10 cellular contexts compared by ENCODE assay signal in genomic region chr9:1979815-1980367, GRCh38. TPM values are rescaled to one million over a fixed set of nuclear protein-coding genes. Genes with fewer than 3 reads are reported as not detected.
A peak's percentile ranks its signal among the peaks of the same experiment; 100 is the strongest.
DNase-seq lines count a peak whose midpoint lies in the region; ATAC-seq, FAIRE-seq and TF ChIP-seq lines count a peak whose summit lies in the region.
"Had no signal": no experiment of that assay in that cellular context is flagged by ENCODE, and none has a peak within 500 bp of the region (broad histone marks: within the 10 kb centered on the region; RNA-seq: fewer than 3 reads in every experiment).

No MANE protein-coding gene starts in this region.

- no peaks in the 10 kb centered on the region for H3K4me1 Mint-ChIP-seq in activated CD8-positive, alpha-beta T cell treated with anti-CD3 and anti-CD28 coated beads, Interleukin-2, amount 10 ng/mL, durations not matched to agents 7 days and 5 days (ENCODE audit: low read depth)

- H3K4me3 ChIP-seq in AG09309 (ENCODE audit: control insufficient read depth, low read depth, low read length) (no peak overlapping the region), NB4 (ENCODE audit: low read depth, low read length) (no peak overlapping the region)

- TF ChIP-seq POLR2A in NB4 (IDR thresholded peaks at IDR 0.05; ENCODE audit: extremely low read depth, insufficient read length) (no peak), H54 (IDR thresholded peaks at IDR 0.05; ENCODE audit: low read depth, low read length) (no peak)

- TF ChIP-seq CTCF in AG09309 (IDR thresholded peaks at IDR 0.05; ENCODE audit: control insufficient read depth, insufficient read depth, low read depth, low read length, missing control alignments) = no peak
- TF ChIP-seq CTCF in NB4 (IDR thresholded peaks at IDR 0.05; ENCODE audit: low read depth, low read length) = no peak

- no peaks in the 10 kb centered on the region for H3K27me3 Mint-ChIP-seq in activated CD8-positive, alpha-beta T cell treated with anti-CD3 and anti-CD28 coated beads, Interleukin-2, amount 10 ng/mL, durations not matched to agents 7 days and 5 days (ENCODE audit: low read depth)
- H3K27me3 Mint-ChIP-seq: activated T-cell treated with anti-CD3 and anti-CD28 coated beads, Interleukin-2, amount 50 U/mL, for 24 hours had no signal

- H3K4me3 Mint-ChIP-seq in activated CD8-positive, alpha-beta T cell treated with anti-CD3 and anti-CD28 coated beads, Interleukin-2, amount 10 ng/mL, durations not matched to agents 7 days and 5 days = no peak overlapping the region
- H3K4me3 Mint-ChIP-seq: activated T-cell treated with anti-CD3 and anti-CD28 coated beads, Interleukin-2, amount 50 U/mL, for 24 hours; endodermal cell had no signal

- no peak for FAIRE-seq in H54 (lab: Jason Lieb, UNC)

- no peak overlapping the region for H3K27ac Mint-ChIP-seq in activated CD8-positive, alpha-beta T cell treated with anti-CD3 and anti-CD28 coated beads, Interleukin-2, amount 10 ng/mL, durations not matched to agents 7 days and 5 days
- H3K27ac Mint-ChIP-seq: activated T-cell treated with anti-CD3 and anti-CD28 coated beads, Interleukin-2, amount 50 U/mL, for 24 hours; endodermal cell had no signal

- H3K36me3 Mint-ChIP-seq in activated CD8-positive, alpha-beta T cell treated with anti-CD3 and anti-CD28 coated beads, Interleukin-2, amount 10 ng/mL, durations not matched to agents 7 days and 5 days (ENCODE audit: low read depth) = no peaks in the 10 kb centered on the region

- DNase-seq in AG09309 (ENCODE audit: low read depth) (peak; percentile 85), NB4 (ENCODE audit: low read depth) (peak; percentile 54), dedifferentiated amniotic fluid mesenchymal stem cell (ENCODE audit: extremely low spot score) (peak; percentile 32), medulla oblongata (ENCODE audit: extremely low spot score) (peak; percentile 7), COLO668 (lab: John Stamatoyannopoulos, UW; ENCODE audit: unreplicated experiment) (no peak), H54 (ENCODE audit: insufficient read length, low spot score) (no peak), DMS79 (lab: John Stamatoyannopoulos, UW) (no peak)
- no peak for DNase-seq in activated CD8-positive, alpha-beta T cell treated with anti-CD3 and anti-CD28 coated beads, Interleukin-2, amount 10 ng/mL, durations not matched to agents 7 days and 5 days
- DNase-seq: activated T-cell treated with anti-CD3 and anti-CD28 coated beads, Interleukin-2, amount 50 U/mL, for 24 hours; endodermal cell had no signal

- ATAC-seq in activated CD8-positive, alpha-beta T cell treated with anti-CD3 and anti-CD28 coated beads, Interleukin-2, amount 10 ng/mL, durations not matched to agents 7 days and 5 days = no peak

- no peaks in the 10 kb centered on the region for H3K9me3 Mint-ChIP-seq in activated CD8-positive, alpha-beta T cell treated with anti-CD3 and anti-CD28 coated beads, Interleukin-2, amount 10 ng/mL, durations not matched to agents 7 days and 5 days (ENCODE audit: insufficient read depth)
- H3K9me3 Mint-ChIP-seq: activated T-cell treated with anti-CD3 and anti-CD28 coated beads, Interleukin-2, amount 50 U/mL, for 24 hours; endodermal cell had no signal

- CTCF ChIA-PET in activated CD8-positive, alpha-beta T cell treated with anti-CD3 and anti-CD28 coated beads, Interleukin-2, amount 10 ng/mL, durations not matched to agents 7 days and 5 days (lab: Charles Lee) = interaction anchor here (1.1 kb wide), 1 partner anchor 107 kb away, joined by 3 read pairs; no protein-coding TSS in a partner anchor

- POLR2A ChIA-PET in activated CD8-positive, alpha-beta T cell treated with anti-CD3 and anti-CD28 coated beads, Interleukin-2, amount 10 ng/mL, durations not matched to agents 7 days and 5 days (lab: Charles Lee) = no interaction called here

RNA-seq across cellular contexts. Expression of gene SMARCA2, which starts 35.3 kb away (rescaled TPM):
- total RNA-seq in activated CD8-positive, alpha-beta T cell treated with anti-CD3 and anti-CD28 coated beads, Interleukin-2, amount 10 ng/mL, durations not matched to agents 7 days and 5 days = 100 to 1,000 TPM; 243 to 245 TPM

Comparison
In these comparisons a context has a peak if more than half of its experiments do, and no peak if none do; other contexts are left out.
1. DNase-seq: peak in AG09309 (single experiment), NB4 (single experiment), dedifferentiated amniotic fluid mesenchymal stem cell (single experiment) and medulla oblongata (single experiment); none in activated CD8-positive, alpha-beta T cell treated with anti-CD3 and anti-CD28 coated beads, Interleukin-2, amount 10 ng/mL, durations not matched to agents 7 days and 5 days (single experiment), COLO668 (single experiment), H54 (single experiment) and DMS79 (single experiment).